In genomic region chr2:127592761-127593227, GRCh38 we compare ENCODE assay signal across 31 cellular contexts. TPM values are rescaled to one million over a fixed set of nuclear protein-coding genes. Genes with fewer than 3 reads are reported as not detected.
DNase-seq lines count a peak whose midpoint lies in the region; ATAC-seq and TF ChIP-seq lines count a peak whose summit lies in the region.
"Had no signal": no experiment of that assay in that cellular context is flagged by ENCODE, and none has a peak within 500 bp of the region (broad histone marks: within the 10 kb centered on the region; RNA-seq: fewer than 3 reads in every experiment).

No MANE protein-coding gene starts in this region.

- H3K4me1 ChIP-seq in IMR-90 (ENCODE audit: control insufficient read depth, insufficient read depth, low read length) (no peaks in the 10 kb centered on the region), suprapubic skin (no peaks in the 10 kb centered on the region)

- dilution Hi-C loops in IMR-90 (cut with HindIII; ENCODE audit: low sequenced_read_pairs, unreplicated experiment): no loop called here

- no peak overlapping the region for H3K9ac ChIP-seq in IMR-90 (ENCODE audit: low read depth, low read length)

- H3K36me3 ChIP-seq in IMR-90 (ENCODE audit: control insufficient read depth, insufficient read depth, low read length) (no peaks in the 10 kb centered on the region), suprapubic skin (no peaks in the 10 kb centered on the region)
- H3K36me3 ChIP-seq: thoracic aorta had no signal

- no peak overlapping the region for H3K18ac ChIP-seq in IMR-90 (ENCODE audit: low read depth, low read length)

- peak overlapping the region; percentile 11 for H2AFZ ChIP-seq in IMR-90 (replicated peaks; ENCODE audit: low read length, poor library complexity)

- H2BK20ac ChIP-seq in IMR-90 (ENCODE audit: low read depth, low read length): no peak overlapping the region

- no peak overlapping the region for H3K4me2 ChIP-seq in IMR-90 (ENCODE audit: low read depth, low read length)

- H3K9me3 ChIP-seq in IMR-90 (ENCODE audit: control insufficient read depth, insufficient read depth, low read length) (no peaks in the 10 kb centered on the region), suprapubic skin (no peaks in the 10 kb centered on the region)
- H3K9me3 ChIP-seq: thoracic aorta had no signal

- DNase-seq in activated CD8-positive, alpha-beta memory T cell treated with anti-CD3 and anti-CD28 coated beads for 24 hours: peak; percentile 52
- DNase-seq in activated CD8-positive, alpha-beta memory T cell treated with anti-CD3 and anti-CD28 coated beads, Interleukin-2, amount 50 U/mL, for 4 hours: no peak
- no peak for DNase-seq in IMR-90
- peak; percentile 8 for DNase-seq in natural killer cell
- DNase-seq in suprapubic skin (ENCODE audit: low spot score in 2 of 2): peak; percentile 55 to 75
- DNase-seq in HEK293T (ENCODE audit: extremely low spot score): no peak
- no peak for DNase-seq in NCI-H524 treated with DMSO at 0.1 percent for 48 hours (lab: John Stamatoyannopoulos, UW)
- DNase-seq: DMS153; effector CD4-positive, alpha-beta T cell; GF-D8; NCI-H1048; NCI-H187; NCI-H2171 treated with DMSO at 0.1 percent for 48 hours; NCI-H526 treated with DMSO at 0.1 percent for 48 hours; RPMI8226; stimulated activated CD4-positive, alpha-beta T cell treated with anti-CD3 and anti-CD28 coated beads, Interleukin-2, amount 100 ng/mL, for 48 hours had no signal

- H3K4me3 ChIP-seq in IMR-90 (ENCODE audit: insufficient read depth, low read depth, low read length) (no peak overlapping the region), suprapubic skin (no peak overlapping the region)
- H3K4me3 ChIP-seq: SK-N-MC, thoracic aorta had no signal

- BruUV-seq in IMR-90 (replicated peaks; lab: Mats Ljungman, UMichigan): no TSS peak

- TF ChIP-seq RAD21 in IMR-90 (IDR thresholded peaks at IDR 0.05; ENCODE audit: low read length): no peak

- POLR2A ChIA-PET in IMR-90 (lab: Charles Lee; ENCODE audit: unreplicated experiment) (no interaction called here), HEK293T (lab: Yijun Ruan, JAX) (no interaction called here)

- H2BK120ac ChIP-seq in IMR-90 (ENCODE audit: low read depth, low read length): no peak overlapping the region

- TF ChIP-seq CTCF in IMR-90 (conservative IDR thresholded peaks at IDR 0.05; ENCODE audit: low read depth, low read length) (no peak), natural killer cell (IDR thresholded peaks at IDR 0.05) (no peak), suprapubic skin (IDR thresholded peaks at IDR 0.05) (no peak)

- H3K9me1 ChIP-seq in IMR-90 (ENCODE audit: insufficient read depth, low read length): no peaks in the 10 kb centered on the region

- H3K27ac ChIP-seq in IMR-90 (ENCODE audit: insufficient read depth, low read length): no peak overlapping the region
- no peak overlapping the region for H3K27ac ChIP-seq in suprapubic skin
- H3K27ac ChIP-seq: HL-60, SK-N-MC, thoracic aorta had no signal

- H2AK5ac ChIP-seq in IMR-90 (ENCODE audit: low read depth, low read length): no peak overlapping the region; the same call in 1 of the 2 replicates

- H3K79me1 ChIP-seq in IMR-90 (ENCODE audit: low read depth in 1 of 2, low read length in 2 of 2): no peaks in the 10 kb centered on the region

- no peak overlapping the region for H2AK9ac ChIP-seq in IMR-90 (replicated peaks; ENCODE audit: low read depth, low read length, poor library complexity)

- TF ChIP-seq POLR2A in IMR-90 (IDR thresholded peaks at IDR 0.05; ENCODE audit: low read depth, low read length): no peak
- TF ChIP-seq POLR2A in suprapubic skin (IDR thresholded peaks at IDR 0.05): no peak

- intact Hi-C loops in IMR-90 (cut with micrococcal nuclease) (no loop called here), natural killer cell (cut with micrococcal nuclease) (no loop called here)

- no peaks in the 10 kb centered on the region for H4K20me1 ChIP-seq in IMR-90 (ENCODE audit: insufficient read depth, low read length)

- no peaks in the 10 kb centered on the region for H3K9me3 Mint-ChIP-seq in natural killer cell
- H3K9me3 Mint-ChIP-seq: activated T-helper 1 cell treated with anti-CD3 and anti-CD28 coated beads, Interleukin-12 subunit alpha, Interleukin-12 subunit beta, Interleukin-2, Interleukin-4 antibody, amounts not matched to agents 30 ng/mL and 10 ng/mL and 1 ng/mL, durations not matched to agents 14 hours and 24 hours and 36 hours; CD8-positive, alpha-beta T cell; central memory CD8-positive, alpha-beta T cell; T-helper 1 cell treated with Interleukin-12 subunit alpha and Interleukin-12 subunit beta and Interleukin-4 antibody, amounts not matched to agents 30 μg/mL and 1 μg/mL, for 36 hours had no signal

- no peak overlapping the region for H3K14ac ChIP-seq in IMR-90 (replicated peaks; ENCODE audit: low read depth, low read length)

- H4K8ac ChIP-seq in IMR-90 (ENCODE audit: low read depth in 2 of 2, low read length in 2 of 2): no peak overlapping the region

- no peaks in the 10 kb centered on the region for H3K27me3 Mint-ChIP-seq in natural killer cell (ENCODE audit: low read depth in 2 of 2)
- H3K27me3 Mint-ChIP-seq: activated naive CD8-positive, alpha-beta T cell; memory B cell; stimulated activated memory B cell treated with anti-CD40 and anti-IgM and Interleukin-4, amounts not matched to agents 10 μg/mL and 1 μg/mL and 100 μg/mL, for 72 hours had no signal

- no peaks in the 10 kb centered on the region for H3K36me3 Mint-ChIP-seq in natural killer cell
- H3K36me3 Mint-ChIP-seq: activated naive CD8-positive, alpha-beta T cell; CD8-positive, alpha-beta T cell had no signal

- no peak for TF ChIP-seq EP300 in suprapubic skin (IDR thresholded peaks at IDR 0.05)

- ATAC-seq in IMR-90 (ENCODE audit: low read depth) (no peak), natural killer cell (no peak), GM19035 (IDR thresholded peaks at IDR 0.05; ENCODE audit: unreplicated experiment) (no peak)
- ATAC-seq: CD8-positive, alpha-beta T cell had no signal

- no peak overlapping the region for H3K4ac ChIP-seq in IMR-90 (ENCODE audit: low read depth, low read length)

- in situ Hi-C loops in IMR-90 (cut with MboI; ENCODE audit: low sequenced_read_pairs): no loop called here

- no peak overlapping the region for H2BK5ac ChIP-seq in IMR-90 (ENCODE audit: low read depth, low read length, poor library complexity, severe bottlenecking)

- H3K4me3 Mint-ChIP-seq in natural killer cell: no peak overlapping the region
- H3K4me3 Mint-ChIP-seq: activated naive CD8-positive, alpha-beta T cell; activated T-helper 1 cell treated with anti-CD3 and anti-CD28 coated beads, Interleukin-12 subunit alpha, Interleukin-12 subunit beta, Interleukin-2, Interleukin-4 antibody, amounts not matched to agents 30 ng/mL and 10 ng/mL and 1 ng/mL, durations not matched to agents 14 hours and 24 hours and 36 hours; CD8-positive, alpha-beta T cell; central memory CD8-positive, alpha-beta T cell; memory B cell; stimulated activated memory B cell treated with anti-CD40 and anti-IgM and Interleukin-4, amounts not matched to agents 10 μg/mL and 1 μg/mL and 100 μg/mL, for 72 hours; T-helper 1 cell treated with Interleukin-12 subunit alpha and Interleukin-12 subunit beta and Interleukin-4 antibody, amounts not matched to agents 30 μg/mL and 1 μg/mL, for 36 hours had no signal

- H3K27me3 ChIP-seq in IMR-90 (ENCODE audit: control insufficient read depth, insufficient read depth, low read length) (no peaks in the 10 kb centered on the region; the same call in 1 of the 2 replicates), suprapubic skin (no peaks in the 10 kb centered on the region)

- no peaks in the 10 kb centered on the region for H3K4me1 Mint-ChIP-seq in natural killer cell
- H3K4me1 Mint-ChIP-seq: central memory CD8-positive, alpha-beta T cell had no signal

- no peak overlapping the region for H4K5ac ChIP-seq in IMR-90 (ENCODE audit: low read depth, low read length)

- WGBS in IMR-90 (ENCODE audit: extremely low coverage in 2 of 2, insufficient read length in 1 of 2), 2 experiments: 95% methylated on average over 23 of the region's 37 CpGs; no CpG with 5 or more reads in 1 of the 2 experiments
- 93% methylated on average over 32 of the region's 37 CpGs for WGBS in suprapubic skin

- H3K23ac ChIP-seq in IMR-90 (ENCODE audit: low read depth, low read length): no peak overlapping the region

- no peak overlapping the region for H3K56ac ChIP-seq in IMR-90 (ENCODE audit: extremely low read depth, insufficient read depth, low read length)

- no peak overlapping the region for H4K91ac ChIP-seq in IMR-90 (ENCODE audit: insufficient read depth, low read depth, low read length)

- no peak overlapping the region for H3K27ac Mint-ChIP-seq in natural killer cell
- H3K27ac Mint-ChIP-seq: activated naive CD8-positive, alpha-beta T cell; activated T-helper 1 cell treated with anti-CD3 and anti-CD28 coated beads, Interleukin-12 subunit alpha, Interleukin-12 subunit beta, Interleukin-2, Interleukin-4 antibody, amounts not matched to agents 30 ng/mL and 10 ng/mL and 1 ng/mL, durations not matched to agents 14 hours and 24 hours and 36 hours; CD8-positive, alpha-beta T cell; memory B cell; T-helper 1 cell treated with Interleukin-12 subunit alpha and Interleukin-12 subunit beta and Interleukin-4 antibody, amounts not matched to agents 30 μg/mL and 1 μg/mL, for 36 hours had no signal

- CTCF ChIA-PET in IMR-90 (lab: Yijun Ruan, JAX) (no interaction called here), HEK293T (lab: Yijun Ruan, JAX) (interaction anchor here (2.8 kb wide), 1 partner anchor 57 kb away, joined by 46 read pairs; no protein-coding TSS in a partner anchor)

- H2BK15ac ChIP-seq in IMR-90 (ENCODE audit: low read depth, low read length): no peak overlapping the region

TF ChIP-seq in IMR-90, 13 proteins besides CTCF, POLR2A, EP300 and RAD21 (continues in another document):
- no peak for TF ChIP-seq MAZ (IDR thresholded peaks at IDR 0.05; ENCODE audit: borderline replicate concordance, low read depth, low read length)
- no peak for TF ChIP-seq CHD1 (IDR thresholded peaks at IDR 0.05; ENCODE audit: low read depth, low read length)
- TF ChIP-seq CEBPB (IDR thresholded peaks at IDR 0.05; ENCODE audit: low read depth, low read length): no peak

TF ChIP-seq in HEK293T, 16 proteins besides CTCF, POLR2A, EP300 and RAD21 (continues in another document):
- no peak for TF ChIP-seq ELF4 (IDR thresholded peaks at IDR 0.05)
- no peak for TF ChIP-seq TARDBP (IDR thresholded peaks at IDR 0.05)
- TF ChIP-seq CTBP1 (IDR thresholded peaks at IDR 0.05; ENCODE audit: borderline replicate concordance): no peak
- no peak for TF ChIP-seq FOXK2 (IDR thresholded peaks at IDR 0.05)

RNA-seq across cellular contexts. Expression of gene GPR17, which starts 53.2 kb away (rescaled TPM):
- not detected in 2 replicates for total RNA-seq in IMR-90 (2012; rRNA removed)
- polyA plus RNA-seq in IMR-90 (2012; rRNA removed): not detected in 2 replicates
- not detected in 2 replicates for polyA plus RNA-seq in IMR-90 (2012; cell fraction: cytosol; rRNA removed)
- polyA plus RNA-seq in IMR-90 (2012; cell fraction: nucleus; rRNA removed; ENCODE audit: low replicate concordance): 0.04 TPM in 1 of 2 replicates, not detected in the other
- not detected for total RNA-seq in natural killer cell
- total RNA-seq in suprapubic skin: under 1 TPM in 2 of 4 donors, not detected in 2; 0.48 to 0.52 TPM
- total RNA-seq: activated CD8-positive, alpha-beta memory T cell treated with anti-CD3 and anti-CD28 coated beads for 36 hours; activated T-helper 1 cell treated with anti-CD3 and anti-CD28 coated beads, Interleukin-12 subunit alpha, Interleukin-12 subunit beta, Interleukin-2, Interleukin-4 antibody, amounts not matched to agents 30 ng/mL and 10 ng/mL and 1 ng/mL, durations not matched to agents 14 hours and 24 hours and 36 hours; CD8-positive, alpha-beta T cell; epithelial cell of proximal tubule; fibroblast of villous mesenchyme; LHCN-M2; thoracic aorta had no signal

RNA-seq across cellular contexts. Expression of gene MYO7B, which starts 57.3 kb away (rescaled TPM):
- total RNA-seq in IMR-90 (2012; rRNA removed) (0.18 and 0.28 TPM in 2 replicates), natural killer cell (under 1 TPM; 0.14 to 0.45 (median 0.25) TPM), suprapubic skin (1 to 10 TPM in 3 of 4 donors, under 1 TPM in 1; 0.72 to 4.7 (median 3.6) TPM)
- polyA plus RNA-seq in IMR-90 (2012; rRNA removed): 0.46 and 0.55 TPM in 2 replicates
- polyA plus RNA-seq in IMR-90 (2012; cell fraction: cytosol; rRNA removed): 0.14 and 0.17 TPM in 2 replicates
- 0.49 and 1.3 TPM in 2 replicates for polyA plus RNA-seq in IMR-90 (2012; cell fraction: nucleus; rRNA removed; ENCODE audit: low replicate concordance)
- total RNA-seq: epithelial cell of proximal tubule had no signal

Comparison
In these comparisons a context has a peak if more than half of its experiments do, and no peak if none do; other contexts are left out.
1. DNase-seq: peak in activated CD8-positive, alpha-beta memory T cell treated with anti-CD3 and anti-CD28 coated beads for 24 hours (single experiment), natural killer cell (single experiment) and suprapubic skin (2 of 2); none in activated CD8-positive, alpha-beta memory T cell treated with anti-CD3 and anti-CD28 coated beads, Interleukin-2, amount 50 U/mL, for 4 hours (single experiment), IMR-90 (single experiment), HEK293T (single experiment) and NCI-H524 treated with DMSO at 0.1 percent for 48 hours (single experiment).